In genomic region chr20:48932375-48932941, GRCh38 we compare ENCODE assay signal across 16 cellular contexts. TPM values are rescaled to one million over a fixed set of nuclear protein-coding genes. Genes with fewer than 3 reads are reported as not detected.
DNase-seq lines count a peak whose midpoint lies in the region; ATAC-seq and TF ChIP-seq lines count a peak whose summit lies in the region.
"Had no signal": no experiment of that assay in that cellular context is flagged by ENCODE, and none has a peak within 500 bp of the region (broad histone marks: within the 10 kb centered on the region; RNA-seq: fewer than 3 reads in every experiment).

No MANE protein-coding gene starts in this region.

- CTCF ChIA-PET in IMR-90 (lab: Yijun Ruan, JAX) = interaction anchor here (0.6 kb wide), 1 partner anchor 115 kb away, joined by 3 read pairs; no protein-coding TSS in a partner anchor

- no peak overlapping the region for H3K27ac Mint-ChIP-seq in stimulated activated naive CD8-positive, alpha-beta T cell treated with anti-CD3 and anti-CD28 coated beads, Interleukin-15, amount 100 ng/mL, for 72 hours
- H3K27ac Mint-ChIP-seq: activated naive CD4-positive, alpha-beta T cell treated with anti-CD3 and anti-CD28 coated beads, Interleukin-2, amount 50 U/mL, for 72 hours had no signal

- POLR2A ChIA-PET in IMR-90 (lab: Charles Lee; ENCODE audit: unreplicated experiment) = interaction anchor here (0.7 kb wide), 1 partner anchor 1626 kb away, joined by 3 read pairs; no protein-coding TSS in a partner anchor

- intact Hi-C loops in IMR-90 (cut with micrococcal nuclease) = no loop called here

- H3K23ac ChIP-seq in IMR-90 (ENCODE audit: low read depth, low read length) = peak overlapping the region; percentile 56; the same call in 1 of the 2 replicates

- H4K8ac ChIP-seq in IMR-90 (ENCODE audit: low read depth in 2 of 2, low read length in 2 of 2) = peak overlapping the region; percentile 69 to 75

- no peak overlapping the region for H3K56ac ChIP-seq in IMR-90 (ENCODE audit: extremely low read depth, insufficient read depth, low read length)

- dilution Hi-C loops in IMR-90 (cut with HindIII; ENCODE audit: low sequenced_read_pairs, unreplicated experiment) = no loop called here

- H3K4me1 Mint-ChIP-seq in stimulated activated naive CD8-positive, alpha-beta T cell treated with anti-CD3 and anti-CD28 coated beads, Interleukin-15, amount 100 ng/mL, for 72 hours = peaks cover 7% of the 10 kb centered on the region

- H3K27ac ChIP-seq in IMR-90 (ENCODE audit: insufficient read depth, low read length) = no peak overlapping the region; the same call in 1 of the 2 replicates
- H3K27ac ChIP-seq: spleen had no signal

- peak overlapping the region; percentile 91 for H2AK9ac ChIP-seq in IMR-90 (replicated peaks; ENCODE audit: low read depth, low read length, poor library complexity)

- no peak overlapping the region for H3K9ac ChIP-seq in IMR-90 (ENCODE audit: low read depth, low read length)

- peak; percentile 40 for ATAC-seq in IMR-90 (ENCODE audit: low read depth)
- ATAC-seq in stimulated activated naive CD8-positive, alpha-beta T cell treated with anti-CD3 and anti-CD28 coated beads, Interleukin-15, amount 100 ng/mL, for 72 hours = no peak
- ATAC-seq: activated naive CD4-positive, alpha-beta T cell treated with anti-CD3 and anti-CD28 coated beads, Interleukin-2, amount 50 U/mL, for 72 hours had no signal

- peak overlapping the region; percentile 87; the same call in 2 of the 3 replicates for H2BK15ac ChIP-seq in IMR-90 (ENCODE audit: low read depth, low read length)

- TF ChIP-seq CTCF in IMR-90 (conservative IDR thresholded peaks at IDR 0.05; ENCODE audit: low read depth, low read length) (no peak), foreskin fibroblast (IDR thresholded peaks at IDR 0.05; ENCODE audit: low read depth, low read length) (no peak)

- peaks cover 54% of the 10 kb centered on the region for H4K20me1 ChIP-seq in IMR-90 (ENCODE audit: insufficient read depth, low read length)

- H3K4me1 ChIP-seq in IMR-90 (ENCODE audit: control insufficient read depth, insufficient read depth, low read length) = peaks cover 21% of the 10 kb centered on the region

- peak overlapping the region; percentile 92 for H2BK20ac ChIP-seq in IMR-90 (ENCODE audit: low read depth, low read length)

- peak overlapping the region; percentile 31; the same call in 1 of the 2 replicates for H4K5ac ChIP-seq in IMR-90 (ENCODE audit: low read depth, low read length)

- H3K18ac ChIP-seq in IMR-90 (ENCODE audit: low read depth, low read length) = no peak overlapping the region

- no peak for TF ChIP-seq RAD21 in IMR-90 (IDR thresholded peaks at IDR 0.05; ENCODE audit: low read length)

- no peaks in the 10 kb centered on the region for H3K9me3 Mint-ChIP-seq in stimulated activated naive CD8-positive, alpha-beta T cell treated with anti-CD3 and anti-CD28 coated beads, Interleukin-15, amount 100 ng/mL, for 72 hours
- H3K9me3 Mint-ChIP-seq: activated naive CD4-positive, alpha-beta T cell treated with anti-CD3 and anti-CD28 coated beads, Interleukin-2, amount 50 U/mL, for 72 hours; central memory CD8-positive, alpha-beta T cell had no signal

- peak; percentile 46 for DNase-seq in AG08396 (ENCODE audit: low spot score)
- DNase-seq in IMR-90 = peak; percentile 44
- DNase-seq in foreskin fibroblast = peak; percentile 30 to 37
- DNase-seq in myocyte (ENCODE audit: low read depth) = peak; percentile 83
- no peak for DNase-seq in T-helper 2 cell
- DNase-seq in stimulated activated naive CD8-positive, alpha-beta T cell treated with anti-CD3 and anti-CD28 coated beads, Interleukin-15, amount 100 ng/mL, for 72 hours = no peak
- DNase-seq in activated naive CD4-positive, alpha-beta T cell treated with Interleukin-2 at 50 U/mL for 16 hours = no peak
- no peak for DNase-seq in NCI-H146 (lab: John Stamatoyannopoulos, UW)
- DNase-seq: activated CD4-positive, CD25-positive, alpha-beta regulatory T cell; activated CD8-positive, alpha-beta memory T cell treated with anti-CD3 and anti-CD28 coated beads, Interleukin-2, amount 50 U/mL, for 48 hours; NCI-H1092; spleen; substantia nigra had no signal

- H3K4me2 ChIP-seq in IMR-90 (ENCODE audit: low read depth, low read length) = peak overlapping the region; percentile 27; the same call in 1 of the 2 replicates

- WGBS in IMR-90 (ENCODE audit: extremely low coverage in 2 of 2, insufficient read length in 1 of 2), 2 experiments = 72% methylated on average over 5 of the region's 8 CpGs; no CpG with 5 or more reads in 1 of the 2 experiments

- H3K4me3 Mint-ChIP-seq in stimulated activated naive CD8-positive, alpha-beta T cell treated with anti-CD3 and anti-CD28 coated beads, Interleukin-15, amount 100 ng/mL, for 72 hours = no peak overlapping the region
- H3K4me3 Mint-ChIP-seq: central memory CD8-positive, alpha-beta T cell; neural crest cell had no signal

- no TSS peak for BruUV-seq in IMR-90 (replicated peaks; lab: Mats Ljungman, UMichigan)

- H2BK120ac ChIP-seq in IMR-90 (ENCODE audit: low read depth, low read length) = peak overlapping the region; percentile 89

- H2AFZ ChIP-seq in IMR-90 (replicated peaks; ENCODE audit: low read length, poor library complexity) = peak overlapping the region; percentile 23

- TF ChIP-seq POLR2A in IMR-90 (IDR thresholded peaks at IDR 0.05; ENCODE audit: low read depth, low read length) = no peak

- peaks cover 42 to 67% of the 10 kb centered on the region in 2 experiments for H3K79me1 ChIP-seq in IMR-90 (ENCODE audit: low read depth in 1 of 2, low read length in 2 of 2)

- H3K4me3 ChIP-seq in IMR-90 (ENCODE audit: insufficient read depth, low read depth, low read length) (no peak overlapping the region), foreskin fibroblast (ENCODE audit: low read depth in 1 of 2, low read length in 2 of 2) (no peak overlapping the region)
- H3K4me3 ChIP-seq: spleen had no signal

- H3K9me1 ChIP-seq in IMR-90 (ENCODE audit: insufficient read depth, low read length) = peaks cover 27% of the 10 kb centered on the region

- H3K36me3 ChIP-seq in IMR-90 (ENCODE audit: control insufficient read depth, insufficient read depth, low read length) = no peaks in the 10 kb centered on the region

- H3K27me3 Mint-ChIP-seq in stimulated activated naive CD8-positive, alpha-beta T cell treated with anti-CD3 and anti-CD28 coated beads, Interleukin-15, amount 100 ng/mL, for 72 hours = no peaks in the 10 kb centered on the region
- H3K27me3 Mint-ChIP-seq: central memory CD8-positive, alpha-beta T cell had no signal

- no peaks in the 10 kb centered on the region for H3K9me3 ChIP-seq in IMR-90 (ENCODE audit: control insufficient read depth, insufficient read depth, low read length)
- H3K9me3 ChIP-seq: spleen had no signal

- peak overlapping the region; percentile 76 for H2BK5ac ChIP-seq in IMR-90 (ENCODE audit: low read depth, low read length, poor library complexity, severe bottlenecking)

- in situ Hi-C loops in IMR-90 (cut with MboI; ENCODE audit: low sequenced_read_pairs) = no loop called here

- no peaks in the 10 kb centered on the region for H3K27me3 ChIP-seq in IMR-90 (ENCODE audit: control insufficient read depth, insufficient read depth, low read length)
- H3K27me3 ChIP-seq: spleen had no signal

- peak overlapping the region; percentile 86 for H3K4ac ChIP-seq in IMR-90 (ENCODE audit: low read depth, low read length)

- peak overlapping the region; percentile 74 for H4K91ac ChIP-seq in IMR-90 (ENCODE audit: insufficient read depth, low read depth, low read length)

- H3K14ac ChIP-seq in IMR-90 (replicated peaks; ENCODE audit: low read depth, low read length) = peak overlapping the region; percentile 90

- H2AK5ac ChIP-seq in IMR-90 (ENCODE audit: low read depth, low read length) = peak overlapping the region; percentile 96

TF ChIP-seq in IMR-90, 13 proteins besides CTCF, POLR2A, EP300 and RAD21:
- TF ChIP-seq NFE2L2 (IDR thresholded peaks at IDR 0.05; ENCODE audit: low read depth, low read length) (no peak), MAZ (IDR thresholded peaks at IDR 0.05; ENCODE audit: borderline replicate concordance, low read depth, low read length) (no peak), RCOR1 (IDR thresholded peaks at IDR 0.05; ENCODE audit: insufficient replicate concordance, low read length) (no peak), MAFK (IDR thresholded peaks at IDR 0.05; ENCODE audit: low read depth, low read length) (no peak), MXI1 (IDR thresholded peaks at IDR 0.05; ENCODE audit: borderline replicate concordance, low read depth, low read length) (no peak), SMC3 (IDR thresholded peaks at IDR 0.05; ENCODE audit: low read depth, low read length) (no peak), CEBPB (IDR thresholded peaks at IDR 0.05; ENCODE audit: low read depth, low read length) (no peak), ELK1 (IDR thresholded peaks at IDR 0.05; ENCODE audit: borderline replicate concordance, low read depth, low read length) (no peak), USF2 (IDR thresholded peaks at IDR 0.05; ENCODE audit: low read depth, low read length) (no peak)

RNA-seq across cellular contexts. Expression of gene ARFGEF2, which starts 10.9 kb away (rescaled TPM):
- total RNA-seq in IMR-90 (2012; rRNA removed) (39.1 and 40.5 TPM in 2 replicates), myocyte (27.6 and 36.3 TPM in 2 replicates)
- 8.4 and 10.3 TPM in 2 replicates for polyA plus RNA-seq in IMR-90 (2012; rRNA removed)
- 3.0 and 4.6 TPM in 2 replicates for polyA plus RNA-seq in IMR-90 (2012; cell fraction: cytosol; rRNA removed)
- polyA plus RNA-seq in IMR-90 (2012; cell fraction: nucleus; rRNA removed; ENCODE audit: low replicate concordance) = 6.2 and 20.1 TPM in 2 replicates
- polyA plus RNA-seq in myocyte (2012) = 9.9 TPM

Comparison
In these comparisons a context has a peak if more than half of its experiments do, and no peak if none do; other contexts are left out.
1. DNase-seq: peak in AG08396 (single experiment), IMR-90 (single experiment), foreskin fibroblast (2 of 2) and myocyte (single experiment); none in T-helper 2 cell (0 of 5), stimulated activated naive CD8-positive, alpha-beta T cell treated with anti-CD3 and anti-CD28 coated beads, Interleukin-15, amount 100 ng/mL, for 72 hours (0 of 2), activated naive CD4-positive, alpha-beta T cell treated with Interleukin-2 at 50 U/mL for 16 hours (single experiment) and NCI-H146 (single experiment).